1 cellular context compared by ENCODE assay signal in the genomic region with DNA sequence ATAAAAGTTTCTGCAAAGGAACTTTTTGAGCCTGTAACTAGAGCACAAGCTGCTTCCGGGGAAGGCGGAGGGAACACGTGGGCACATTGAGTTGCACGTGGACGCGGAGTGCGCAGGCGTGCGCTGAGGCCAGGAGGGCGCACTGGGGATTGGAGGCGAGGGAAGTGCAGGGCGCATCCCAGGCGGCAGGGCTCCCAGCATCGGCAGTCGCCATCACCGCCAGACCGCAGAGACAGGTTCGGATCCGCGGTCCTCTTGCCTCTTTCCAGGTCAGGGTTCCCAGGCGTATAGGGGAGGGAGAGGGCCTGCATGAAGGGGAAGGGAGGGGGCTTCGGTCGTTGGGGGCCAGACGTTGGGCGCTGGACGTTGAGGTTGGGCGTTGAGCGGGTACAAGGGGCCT.
TF ChIP-seq lines count a peak whose summit lies in the region.

A gene with protein sequence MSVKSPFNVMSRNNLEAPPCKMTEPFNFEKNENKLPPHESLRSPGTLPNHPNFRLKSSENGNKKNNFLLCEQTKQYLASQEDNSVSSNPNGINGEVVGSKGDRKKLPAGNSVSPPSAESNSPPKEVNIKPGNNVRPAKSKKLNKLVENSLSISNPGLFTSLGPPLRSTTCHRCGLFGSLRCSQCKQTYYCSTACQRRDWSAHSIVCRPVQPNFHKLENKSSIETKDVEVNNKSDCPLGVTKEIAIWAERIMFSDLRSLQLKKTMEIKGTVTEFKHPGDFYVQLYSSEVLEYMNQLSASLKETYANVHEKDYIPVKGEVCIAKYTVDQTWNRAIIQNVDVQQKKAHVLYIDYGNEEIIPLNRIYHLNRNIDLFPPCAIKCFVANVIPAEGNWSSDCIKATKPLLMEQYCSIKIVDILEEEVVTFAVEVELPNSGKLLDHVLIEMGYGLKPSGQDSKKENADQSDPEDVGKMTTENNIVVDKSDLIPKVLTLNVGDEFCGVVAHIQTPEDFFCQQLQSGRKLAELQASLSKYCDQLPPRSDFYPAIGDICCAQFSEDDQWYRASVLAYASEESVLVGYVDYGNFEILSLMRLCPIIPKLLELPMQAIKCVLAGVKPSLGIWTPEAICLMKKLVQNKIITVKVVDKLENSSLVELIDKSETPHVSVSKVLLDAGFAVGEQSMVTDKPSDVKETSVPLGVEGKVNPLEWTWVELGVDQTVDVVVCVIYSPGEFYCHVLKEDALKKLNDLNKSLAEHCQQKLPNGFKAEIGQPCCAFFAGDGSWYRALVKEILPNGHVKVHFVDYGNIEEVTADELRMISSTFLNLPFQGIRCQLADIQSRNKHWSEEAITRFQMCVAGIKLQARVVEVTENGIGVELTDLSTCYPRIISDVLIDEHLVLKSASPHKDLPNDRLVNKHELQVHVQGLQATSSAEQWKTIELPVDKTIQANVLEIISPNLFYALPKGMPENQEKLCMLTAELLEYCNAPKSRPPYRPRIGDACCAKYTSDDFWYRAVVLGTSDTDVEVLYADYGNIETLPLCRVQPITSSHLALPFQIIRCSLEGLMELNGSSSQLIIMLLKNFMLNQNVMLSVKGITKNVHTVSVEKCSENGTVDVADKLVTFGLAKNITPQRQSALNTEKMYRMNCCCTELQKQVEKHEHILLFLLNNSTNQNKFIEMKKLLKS (plus strand): TSS at position 206 of the 400 bp plus-strand sequence. CDS start 8,479 bp downstream, outside the sequence.

TF ChIP-seq in GM23338, 12 proteins besides CTCF, POLR2A, EP300 and RAD21:
- TF ChIP-seq EZH2phosphoT487 (IDR thresholded peaks at IDR 0.05; ENCODE audit: unreplicated experiment) (no peak), JUNB (IDR thresholded peaks at IDR 0.05; ENCODE audit: unreplicated experiment) (no peak)
